ENCODE assay signal across 8 cellular contexts in genomic region chrX:12978205-12979010, GRCh38. TPM values are rescaled to one million over a fixed set of nuclear protein-coding genes. Genes with fewer than 3 reads are reported as not detected.
DNase-seq lines count a peak whose midpoint lies in the region; ATAC-seq and TF ChIP-seq lines count a peak whose summit lies in the region.

No MANE protein-coding gene starts in this region.

- peak overlapping the region in 3 of 4 donors; percentile 62 to 87 (median 81) for H3K4me3 ChIP-seq in Peyer's patch

- CTCF ChIA-PET in activated naive CD4-positive, alpha-beta T cell treated with anti-CD3 and anti-CD28 coated beads for 36 hours (lab: Charles Lee) = interaction anchor here (0.6 to 4.2 kb wide), 7 partner anchors 19 to 113 kb away, joined by 3 to 28 read pairs (median 5); no protein-coding TSS in a partner anchor
- CTCF ChIA-PET in HEK293T (lab: Yijun Ruan, JAX) = no interaction called here

- POLR2A ChIA-PET in HEK293T (lab: Yijun Ruan, JAX) = interaction anchor here (0.6 kb wide), 1 partner anchor 509 kb away, joined by 3 read pairs; no protein-coding TSS in a partner anchor

- intact Hi-C loops in activated naive CD4-positive, alpha-beta T cell treated with anti-CD3 and anti-CD28 coated beads for 36 hours (cut with micrococcal nuclease) = loop anchor here (1.0 to 2.0 kb wide), 5 partner anchors 22 to 114 kb away; no protein-coding TSS in a partner anchor

- H3K4me3 Mint-ChIP-seq in activated naive CD4-positive, alpha-beta T cell treated with anti-CD3 and anti-CD28 coated beads for 36 hours = peak overlapping the region; percentile 82
- H3K4me3 Mint-ChIP-seq in glutamatergic neuron (ENCODE audit: unreplicated experiment) (peak overlapping the region; percentile 88), progenitor cell of endocrine pancreas (ENCODE audit: low read depth) (peak overlapping the region; percentile 93)

- H3K36me3 ChIP-seq in Peyer's patch = peaks cover 0 to 10% (median 0%) of the 10 kb centered on the region in 3 donors

- ATAC-seq in HG03108 (IDR thresholded peaks at IDR 0.05; ENCODE audit: unreplicated experiment) = peak; percentile 51

- no peak for TF ChIP-seq CTCF in Peyer's patch (IDR thresholded peaks at IDR 0.05)
- no peak for TF ChIP-seq CTCF in glutamatergic neuron (IDR thresholded peaks at IDR 0.05; ENCODE audit: partially characterized antibody, unreplicated experiment)
- TF ChIP-seq CTCF in progenitor cell of endocrine pancreas (IDR thresholded peaks at IDR 0.05; ENCODE audit: unreplicated experiment) = no peak

- peaks cover 0 to 8% (median 0%) of the 10 kb centered on the region in 4 donors for H3K9me3 ChIP-seq in Peyer's patch

- H3K4me1 ChIP-seq in Peyer's patch = no peaks in the 10 kb centered on the region

- peak overlapping the region; percentile 44 to 99 (median 93) for H3K27ac ChIP-seq in Peyer's patch

- DNase-seq in stimulated activated CD4-positive, alpha-beta T cell treated with anti-CD3 and anti-CD28 coated beads, Interleukin-15, amount 100 ng/mL, for 24 hours = peak; percentile 70
- no peak for DNase-seq in stimulated activated CD4-positive, alpha-beta T cell treated with anti-CD3 and anti-CD28 coated beads, Interleukin-12 subunit alpha, Interleukin-12 subunit beta, amount 100 ng/mL, for 4 hours
- peak; percentile 63 to 92 (median 80) for DNase-seq in Peyer's patch
- DNase-seq in activated naive CD4-positive, alpha-beta T cell treated with anti-CD3 and anti-CD28 coated beads for 36 hours = peak; percentile 74
- DNase-seq in glutamatergic neuron = peak; percentile 54
- DNase-seq in progenitor cell of endocrine pancreas (ENCODE audit: low spot score, unreplicated experiment) = no peak
- DNase-seq in HEK293T (ENCODE audit: extremely low spot score) = no peak

- H3K27me3 Mint-ChIP-seq in activated naive CD4-positive, alpha-beta T cell treated with anti-CD3 and anti-CD28 coated beads for 36 hours (ENCODE audit: low read depth) = no peaks in the 10 kb centered on the region
- H3K27me3 Mint-ChIP-seq in glutamatergic neuron (ENCODE audit: unreplicated experiment) = peaks cover 31% of the 10 kb centered on the region
- no peaks in the 10 kb centered on the region for H3K27me3 Mint-ChIP-seq in progenitor cell of endocrine pancreas

- no peak for TF ChIP-seq POLR2A in Peyer's patch (IDR thresholded peaks at IDR 0.05)

- peaks cover 41% of the 10 kb centered on the region for H3K36me3 Mint-ChIP-seq in activated naive CD4-positive, alpha-beta T cell treated with anti-CD3 and anti-CD28 coated beads for 36 hours (ENCODE audit: low read depth)
- H3K36me3 Mint-ChIP-seq in glutamatergic neuron (ENCODE audit: unreplicated experiment) (no peaks in the 10 kb centered on the region), progenitor cell of endocrine pancreas (ENCODE audit: insufficient read depth) (peaks cover 21% of the 10 kb centered on the region)

- H3K9me3 Mint-ChIP-seq in activated naive CD4-positive, alpha-beta T cell treated with anti-CD3 and anti-CD28 coated beads for 36 hours = no peaks in the 10 kb centered on the region
- H3K9me3 Mint-ChIP-seq in glutamatergic neuron (ENCODE audit: unreplicated experiment) (peaks cover 24% of the 10 kb centered on the region), progenitor cell of endocrine pancreas (ENCODE audit: low read depth) (peaks cover 4% of the 10 kb centered on the region)

- no peaks in the 10 kb centered on the region for H3K27me3 ChIP-seq in Peyer's patch

- peak overlapping the region; percentile 96 for H3K27ac Mint-ChIP-seq in activated naive CD4-positive, alpha-beta T cell treated with anti-CD3 and anti-CD28 coated beads for 36 hours
- H3K27ac Mint-ChIP-seq in glutamatergic neuron (ENCODE audit: unreplicated experiment) = peak overlapping the region; percentile 96
- peak overlapping the region; percentile 87 for H3K27ac Mint-ChIP-seq in progenitor cell of endocrine pancreas

- H3K4me1 Mint-ChIP-seq in activated naive CD4-positive, alpha-beta T cell treated with anti-CD3 and anti-CD28 coated beads for 36 hours (ENCODE audit: low read depth) = peaks cover 39% of the 10 kb centered on the region
- peaks cover 16% of the 10 kb centered on the region for H3K4me1 Mint-ChIP-seq in glutamatergic neuron (ENCODE audit: low read depth, unreplicated experiment)
- peaks cover 16% of the 10 kb centered on the region for H3K4me1 Mint-ChIP-seq in progenitor cell of endocrine pancreas (ENCODE audit: low read depth)

TF ChIP-seq in HEK293T, 16 proteins besides CTCF, POLR2A, EP300 and RAD21:
- TF ChIP-seq SUZ12 (IDR thresholded peaks at IDR 0.05) = no peak
- no peak for TF ChIP-seq FOXM1 (IDR thresholded peaks at IDR 0.05; ENCODE audit: borderline replicate concordance)
- no peak for TF ChIP-seq FOXA1 (IDR thresholded peaks at IDR 0.05)
- TF ChIP-seq FOXK2 (IDR thresholded peaks at IDR 0.05) = no peak
- no peak for TF ChIP-seq HDGF (IDR thresholded peaks at IDR 0.05; ENCODE audit: borderline replicate concordance)
- no peak for TF ChIP-seq SP1 (IDR thresholded peaks at IDR 0.05)
- no peak for TF ChIP-seq ELF4 (IDR thresholded peaks at IDR 0.05)
- TF ChIP-seq, protein P1, sequence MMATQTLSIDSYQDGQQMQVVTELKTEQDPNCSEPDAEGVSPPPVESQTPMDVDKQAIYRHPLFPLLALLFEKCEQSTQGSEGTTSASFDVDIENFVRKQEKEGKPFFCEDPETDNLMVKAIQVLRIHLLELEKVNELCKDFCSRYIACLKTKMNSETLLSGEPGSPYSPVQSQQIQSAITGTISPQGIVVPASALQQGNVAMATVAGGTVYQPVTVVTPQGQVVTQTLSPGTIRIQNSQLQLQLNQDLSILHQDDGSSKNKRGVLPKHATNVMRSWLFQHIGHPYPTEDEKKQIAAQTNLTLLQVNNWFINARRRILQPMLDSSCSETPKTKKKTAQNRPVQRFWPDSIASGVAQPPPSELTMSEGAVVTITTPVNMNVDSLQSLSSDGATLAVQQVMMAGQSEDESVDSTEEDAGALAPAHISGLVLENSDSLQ (IDR thresholded peaks at IDR 0.05) = no peak
- TF ChIP-seq NFRKB (IDR thresholded peaks at IDR 0.05) = no peak
- no peak for TF ChIP-seq CTBP1 (IDR thresholded peaks at IDR 0.05; ENCODE audit: borderline replicate concordance)
- TF ChIP-seq BHLHE40 (IDR thresholded peaks at IDR 0.05; ENCODE audit: borderline replicate concordance) = no peak
- no peak for TF ChIP-seq L3MBTL2 (conservative IDR thresholded peaks at IDR 0.05)
- TF ChIP-seq LEF1 (IDR thresholded peaks at IDR 0.05; ENCODE audit: borderline replicate concordance) = no peak
- TF ChIP-seq ARNT (IDR thresholded peaks at IDR 0.05) = no peak
- TF ChIP-seq ZNF384 (IDR thresholded peaks at IDR 0.05) = no peak

RNA-seq across cellular contexts. Expression of gene TMSB4X, which starts 3.5 kb away (rescaled TPM):
- total RNA-seq in Peyer's patch = 1,000 to 10,000 TPM; 1,496 to 3,676 (median 1,701) TPM
- total RNA-seq in activated naive CD4-positive, alpha-beta T cell treated with anti-CD3 and anti-CD28 coated beads for 36 hours = 1,000 to 10,000 TPM; 5,535 to 5,691 TPM
- total RNA-seq in glutamatergic neuron (ENCODE audit: unreplicated experiment) = 4,532 TPM
- total RNA-seq in progenitor cell of endocrine pancreas = 1,699 and 1,780 TPM in 2 replicates

Comparison
In these comparisons a context has a peak if more than half of its experiments do, and no peak if none do; other contexts are left out.
1. DNase-seq: peak in stimulated activated CD4-positive, alpha-beta T cell treated with anti-CD3 and anti-CD28 coated beads, Interleukin-15, amount 100 ng/mL, for 24 hours (single experiment), Peyer's patch (3 of 3), activated naive CD4-positive, alpha-beta T cell treated with anti-CD3 and anti-CD28 coated beads for 36 hours (single experiment) and glutamatergic neuron (single experiment); none in stimulated activated CD4-positive, alpha-beta T cell treated with anti-CD3 and anti-CD28 coated beads, Interleukin-12 subunit alpha, Interleukin-12 subunit beta, amount 100 ng/mL, for 4 hours (single experiment), progenitor cell of endocrine pancreas (single experiment) and HEK293T (single experiment).
2. Peak in every context shown above with its lines, with median percentiles within 50 percentile points of each other: H3K27ac Mint-ChIP-seq and H3K4me3 Mint-ChIP-seq.